24 cellular contexts compared by ENCODE assay signal in genomic region chr11:2576116-2576515, GRCh38.
A peak's percentile ranks its signal among the peaks of the same experiment; 100 is the strongest.
DNase-seq lines count a peak whose midpoint lies in the region; ATAC-seq and TF ChIP-seq lines count a peak whose summit lies in the region.
"Had no signal": no experiment of that assay in that cellular context is flagged by ENCODE, and none has a peak within 500 bp of the region (broad histone marks: within the 10 kb centered on the region; RNA-seq: fewer than 3 reads in every experiment).

No MANE protein-coding gene starts in this region.

- H3K4me1 Mint-ChIP-seq in activated naive CD4-positive, alpha-beta T cell treated with anti-CD3 and anti-CD28 coated beads, Interleukin-2, amount 10 ng/mL, durations not matched to agents 7 days and 5 days: no peaks in the 10 kb centered on the region
- peaks cover 22% of the 10 kb centered on the region for H3K4me1 Mint-ChIP-seq in mesothelial cell of epicardium
- no peaks in the 10 kb centered on the region for H3K4me1 Mint-ChIP-seq in activated T-helper 17 cell treated with anti-CD3 and anti-CD28 coated beads, Interleukin-2, amount 50 U/mL, for 72 hours
- H3K4me1 Mint-ChIP-seq: activated B cell treated with CpG ODN at 0.5 μM for 24 hours; activated naive CD8-positive, alpha-beta T cell treated with anti-CD3 and anti-CD28 coated beads, Interleukin-2, amount 50 U/mL, for 24 hours; neural crest cell had no signal

- no peaks in the 10 kb centered on the region for H3K36me3 Mint-ChIP-seq in activated naive CD4-positive, alpha-beta T cell treated with anti-CD3 and anti-CD28 coated beads, Interleukin-2, amount 10 ng/mL, durations not matched to agents 7 days and 5 days
- H3K36me3 Mint-ChIP-seq in mesothelial cell of epicardium: no peaks in the 10 kb centered on the region
- H3K36me3 Mint-ChIP-seq in activated T-helper 17 cell treated with anti-CD3 and anti-CD28 coated beads, Interleukin-2, amount 50 U/mL, for 72 hours (ENCODE audit: low read depth): no peaks in the 10 kb centered on the region

- no peak overlapping the region for H3K27ac Mint-ChIP-seq in activated naive CD4-positive, alpha-beta T cell treated with anti-CD3 and anti-CD28 coated beads, Interleukin-2, amount 10 ng/mL, durations not matched to agents 7 days and 5 days
- peak overlapping the region; percentile 2 for H3K27ac Mint-ChIP-seq in mesothelial cell of epicardium
- no peak overlapping the region for H3K27ac Mint-ChIP-seq in activated T-helper 17 cell treated with anti-CD3 and anti-CD28 coated beads, Interleukin-2, amount 50 U/mL, for 72 hours
- H3K27ac Mint-ChIP-seq: activated B cell treated with CpG ODN at 0.5 μM for 24 hours; activated naive CD8-positive, alpha-beta T cell treated with anti-CD3 and anti-CD28 coated beads, Interleukin-2, amount 50 U/mL, for 24 hours; HFFc6 had no signal

- intact Hi-C loops in dorsolateral prefrontal cortex (cut with DNase I): no loop called here

- H3K27ac ChIP-seq in dorsolateral prefrontal cortex (peak overlapping the region in 2 of 59 donors; percentile 78 to 80), temporal lobe (ENCODE audit: low read depth, low read length) (peak overlapping the region; percentile 36), coronary artery (no peak overlapping the region)
- H3K27ac ChIP-seq: C4-2B, foreskin keratinocyte, testis had no signal

- CTCF ChIA-PET in activated naive CD4-positive, alpha-beta T cell treated with anti-CD3 and anti-CD28 coated beads, Interleukin-2, amount 10 ng/mL, durations not matched to agents 7 days and 5 days (lab: Charles Lee): no interaction called here

- no peaks in the 10 kb centered on the region for H3K9me3 Mint-ChIP-seq in activated naive CD4-positive, alpha-beta T cell treated with anti-CD3 and anti-CD28 coated beads, Interleukin-2, amount 10 ng/mL, durations not matched to agents 7 days and 5 days
- no peaks in the 10 kb centered on the region for H3K9me3 Mint-ChIP-seq in mesothelial cell of epicardium
- H3K9me3 Mint-ChIP-seq in activated T-helper 17 cell treated with anti-CD3 and anti-CD28 coated beads, Interleukin-2, amount 50 U/mL, for 72 hours: no peaks in the 10 kb centered on the region
- H3K9me3 Mint-ChIP-seq: activated B cell treated with CpG ODN at 0.5 μM for 24 hours; activated naive CD8-positive, alpha-beta T cell treated with anti-CD3 and anti-CD28 coated beads, Interleukin-2, amount 50 U/mL, for 24 hours; HFFc6; neural crest cell had no signal

- no peak for TF ChIP-seq CTCF in dorsolateral prefrontal cortex (IDR thresholded peaks at IDR 0.05 in 54 of 56, conservative IDR thresholded peaks at IDR 0.05 in 2 of 56; ENCODE audit: low read depth in 1 of 56, partially characterized antibody in 56 of 56)
- no peak for TF ChIP-seq CTCF in mesothelial cell of epicardium (IDR thresholded peaks at IDR 0.05; ENCODE audit: unreplicated experiment)
- no peak for TF ChIP-seq CTCF in coronary artery (IDR thresholded peaks at IDR 0.05)

- H3K4me3 Mint-ChIP-seq in activated naive CD4-positive, alpha-beta T cell treated with anti-CD3 and anti-CD28 coated beads, Interleukin-2, amount 10 ng/mL, durations not matched to agents 7 days and 5 days: no peak overlapping the region
- no peak overlapping the region for H3K4me3 Mint-ChIP-seq in mesothelial cell of epicardium
- H3K4me3 Mint-ChIP-seq in activated T-helper 17 cell treated with anti-CD3 and anti-CD28 coated beads, Interleukin-2, amount 50 U/mL, for 72 hours: no peak overlapping the region
- H3K4me3 Mint-ChIP-seq: activated B cell treated with CpG ODN at 0.5 μM for 24 hours; activated naive CD8-positive, alpha-beta T cell treated with anti-CD3 and anti-CD28 coated beads, Interleukin-2, amount 50 U/mL, for 24 hours; HFFc6; neural crest cell had no signal

- H3K4me3 ChIP-seq in dorsolateral prefrontal cortex (no peak overlapping the region), coronary artery (no peak overlapping the region)
- H3K4me3 ChIP-seq: breast epithelium, testis had no signal

- DNase-seq in activated naive CD4-positive, alpha-beta T cell treated with anti-CD3 and anti-CD28 coated beads, Interleukin-2, amount 10 ng/mL, durations not matched to agents 7 days and 5 days: peak; percentile 12
- DNase-seq in activated naive CD4-positive, alpha-beta T cell treated with anti-CD3 and anti-CD28 coated beads, Interleukin-2, amount 50 U/mL, for 16 hours: no peak
- DNase-seq in dorsolateral prefrontal cortex (peak in 7 of 10 donors; percentile 2 to 37 (median 29)), mesothelial cell of epicardium (ENCODE audit: low spot score in 2 of 2, unreplicated experiment in 2 of 2) (peak in 1 of 2 experiments; percentile 13), coronary artery (ENCODE audit: low spot score) (no peak)
- DNase-seq: activated naive CD8-positive, alpha-beta T cell treated with anti-CD3 and anti-CD28 coated beads, Interleukin-2, amount 50 U/mL, for 24 hours; activated T-cell treated with anti-CD3 and anti-CD28 coated beads, Interleukin-2, amount 50 U/mL, for 48 hours; dermis blood vessel endothelial cell; foreskin keratinocyte; HFFc6; hypothalamus; midbrain; NCI-H1105; NCI-H2029 treated with DMSO at 0.1 percent for 48 hours; NCI-H510A treated with DMSO at 0.1 percent for 48 hours; testis had no signal

- H3K27me3 Mint-ChIP-seq in activated naive CD4-positive, alpha-beta T cell treated with anti-CD3 and anti-CD28 coated beads, Interleukin-2, amount 10 ng/mL, durations not matched to agents 7 days and 5 days: no peaks in the 10 kb centered on the region
- no peaks in the 10 kb centered on the region for H3K27me3 Mint-ChIP-seq in mesothelial cell of epicardium (ENCODE audit: low read depth)
- no peaks in the 10 kb centered on the region for H3K27me3 Mint-ChIP-seq in activated T-helper 17 cell treated with anti-CD3 and anti-CD28 coated beads, Interleukin-2, amount 50 U/mL, for 72 hours
- H3K27me3 Mint-ChIP-seq: activated B cell treated with CpG ODN at 0.5 μM for 24 hours; activated naive CD8-positive, alpha-beta T cell treated with anti-CD3 and anti-CD28 coated beads, Interleukin-2, amount 50 U/mL, for 24 hours had no signal

- no peaks in the 10 kb centered on the region for H3K27me3 ChIP-seq in dorsolateral prefrontal cortex
- H3K27me3 ChIP-seq: breast epithelium, foreskin keratinocyte, testis had no signal

- ATAC-seq in activated T-helper 17 cell treated with anti-CD3 and anti-CD28 coated beads, Interleukin-2, amount 50 U/mL, for 72 hours (replicated peaks): no peak
- no peak for ATAC-seq in GM21576 (IDR thresholded peaks at IDR 0.05; ENCODE audit: unreplicated experiment)
- ATAC-seq: activated naive CD8-positive, alpha-beta T cell treated with anti-CD3 and anti-CD28 coated beads, Interleukin-2, amount 50 U/mL, for 24 hours; foreskin keratinocyte; SK-N-SH treated with all-trans-retinoic acid at 6 μM for 48 hours had no signal

Comparison
In these comparisons a context has a peak if more than half of its experiments do, and no peak if none do; other contexts are left out.
1. DNase-seq: peak in activated naive CD4-positive, alpha-beta T cell treated with anti-CD3 and anti-CD28 coated beads, Interleukin-2, amount 10 ng/mL, durations not matched to agents 7 days and 5 days (single experiment) and dorsolateral prefrontal cortex (7 of 10); none in activated naive CD4-positive, alpha-beta T cell treated with anti-CD3 and anti-CD28 coated beads, Interleukin-2, amount 50 U/mL, for 16 hours (single experiment) and coronary artery (single experiment).